25 cellular contexts compared by ENCODE assay signal in genomic region chr6:166192136-166192535, GRCh38. TPM values are rescaled to one million over a fixed set of nuclear protein-coding genes. Genes with fewer than 3 reads are reported as not detected.
"Had no signal": no experiment of that assay in that cellular context is flagged by ENCODE, and none has a peak within 500 bp of the region (broad histone marks: within the 10 kb centered on the region; RNA-seq: fewer than 3 reads in every experiment).

No MANE protein-coding gene starts in this region.

- H3K36me3 ChIP-seq: MG63 had no signal

- H3K4me2 ChIP-seq: SK-N-SH had no signal

- DNase-seq: KBM-7; MG63; NCI-H1092; NCI-H1105 treated with DMSO at 0.1 percent for 48 hours; NCI-H1417 treated with DMSO at 0.1 percent for 48 hours; NCI-H146; NCI-H1694 treated with DMSO at 0.1 percent for 48 hours; NCI-H1930; NCI-H2081; NCI-H2107; NCI-H2227 treated with DMSO at 0.1 percent for 48 hours; NCI-H510A; NCI-H524 treated with DMSO at 0.1 percent for 48 hours; NCI-H69; NCI-H774; NK-92 treated with Interleukin-12 subunit alpha and Interleukin-12 subunit beta, amount 100 ng/mL, for 24 hours; PC-3; SHP77; SK-N-SH; SW 1271 had no signal

- H3K9ac ChIP-seq: SK-N-SH had no signal

- ATAC-seq: Panc1, PC-3 had no signal

- FAIRE-seq: HTR-8/SVneo had no signal

- H3K9me3 ChIP-seq: MG63, SK-N-SH had no signal

- H3K27ac ChIP-seq: HL-60, RWPE1 had no signal

- H3K27me3 ChIP-seq: MG63 had no signal

- H3K4me3 ChIP-seq: MG63 had no signal

RNA-seq across cellular contexts. Expression of gene TBXT, which starts 24.5 kb away (rescaled TPM):
- total RNA-seq: PC-3, SK-MEL-5 had no signal
- polyA plus RNA-seq: SK-N-SH had no signal
